Comparison of ENCODE assay signal across 32 cellular contexts in the genomic region with DNA sequence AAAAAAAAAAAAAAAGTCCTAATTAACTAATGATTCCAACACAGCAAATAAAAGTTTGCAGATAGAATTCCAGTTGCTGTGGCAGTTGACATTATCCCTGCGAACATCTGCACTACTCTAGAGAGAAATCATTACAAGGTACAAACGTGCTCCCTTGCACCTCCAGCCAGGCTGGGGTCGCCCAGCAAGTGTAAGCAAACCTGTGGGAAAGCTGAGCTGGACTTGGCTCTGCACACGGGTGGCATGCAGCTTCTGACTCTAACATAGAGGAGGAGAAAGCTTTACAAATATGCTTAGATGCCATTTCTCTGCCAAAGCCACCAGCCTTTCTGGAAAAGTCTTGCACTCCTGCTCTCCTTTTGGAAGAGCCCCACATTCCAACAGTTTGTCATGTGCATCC.
"Had no signal": no experiment of that assay in that cellular context is flagged by ENCODE, and none has a peak within 500 bp of the region (broad histone marks: within the 10 kb centered on the region; RNA-seq: fewer than 3 reads in every experiment).

No MANE protein-coding gene starts in this region.

- FAIRE-seq: TTC549 had no signal

- H3K27ac ChIP-seq: ascending aorta, VCaP had no signal

- H3K9me3 Mint-ChIP-seq: activated B cell treated with CpG ODN at 0.5 μM for 24 hours; activated naive CD4-positive, alpha-beta T cell treated with anti-CD3 and anti-CD28 coated beads, Interleukin-2, amount 50 U/mL, for 24 hours; T-cell had no signal

- H3K9me3 ChIP-seq: ascending aorta had no signal

- H3K27ac Mint-ChIP-seq: activated B cell treated with CpG ODN at 0.5 μM for 24 hours; activated CD4-positive, alpha-beta memory T cell treated with anti-CD3 and anti-CD28 coated beads, Interleukin-2, amount 10 ng/mL, durations not matched to agents 7 days and 5 days; activated CD4-positive, alpha-beta T cell treated with anti-CD3 and anti-CD28 coated beads, Interleukin-2, amount 10 ng/mL, durations not matched to agents 7 days and 5 days; activated CD8-positive, alpha-beta memory T cell treated with anti-CD3 and anti-CD28 coated beads, Interleukin-2, amount 10 ng/mL, durations not matched to agents 7 days and 5 days; activated CD8-positive, alpha-beta T cell treated with anti-CD3 and anti-CD28 coated beads, Interleukin-2, amount 10 ng/mL, durations not matched to agents 7 days and 5 days; activated naive CD4-positive, alpha-beta T cell treated with anti-CD3 and anti-CD28 coated beads, Interleukin-2, amount 10 ng/mL, durations not matched to agents 7 days and 5 days; activated naive CD4-positive, alpha-beta T cell treated with anti-CD3 and anti-CD28 coated beads, Interleukin-2, amount 50 U/mL, for 24 hours; activated naive CD8-positive, alpha-beta T cell; activated naive CD8-positive, alpha-beta T cell treated with anti-CD3 and anti-CD28 coated beads, Interleukin-2, amount 10 ng/mL, durations not matched to agents 7 days and 5 days; activated naive CD8-positive, alpha-beta T cell treated with anti-CD3 and anti-CD28 coated beads, Interleukin-2, amount 50 U/mL, for 24 hours; activated T-cell treated with anti-CD3 and anti-CD28 coated beads, Interleukin-2, amount 50 U/mL, for 24 hours; activated T-helper 2 cell treated with anti-CD3 and anti-CD28 coated beads, Interferon-gamma antibody, Interleukin-2, Interleukin-4, amounts not matched to agents 10 μg/mL and 5 μg/mL and 100 μg/mL, durations not matched to agents 14 hours and 24 hours and 36 hours; brain; T-cell; T-helper 17 cell; T-helper 2 cell treated with Interferon-gamma antibody and Interleukin-4, amounts not matched to agents 5 μg/mL and 100 μg/mL, for 36 hours had no signal

- H3K4me1 ChIP-seq: ascending aorta had no signal

- H3K27me3 ChIP-seq: ascending aorta had no signal

- H3K4me3 ChIP-seq: ascending aorta had no signal

- H3K27me3 Mint-ChIP-seq: activated B cell treated with CpG ODN at 0.5 μM for 24 hours; activated CD4-positive, alpha-beta memory T cell treated with anti-CD3 and anti-CD28 coated beads, Interleukin-2, amount 10 ng/mL, durations not matched to agents 7 days and 5 days; activated CD4-positive, alpha-beta T cell treated with anti-CD3 and anti-CD28 coated beads, Interleukin-2, amount 10 ng/mL, durations not matched to agents 7 days and 5 days; activated CD8-positive, alpha-beta memory T cell treated with anti-CD3 and anti-CD28 coated beads, Interleukin-2, amount 10 ng/mL, durations not matched to agents 7 days and 5 days; activated naive CD4-positive, alpha-beta T cell treated with anti-CD3 and anti-CD28 coated beads, Interleukin-2, amount 50 U/mL, for 24 hours; activated naive CD8-positive, alpha-beta T cell; activated T-cell treated with anti-CD3 and anti-CD28 coated beads, Interleukin-2, amount 50 U/mL, for 24 hours; T-cell; T-helper 17 cell had no signal

- ATAC-seq: activated CD8-positive, alpha-beta memory T cell treated with anti-CD3 and anti-CD28 coated beads, Interleukin-2, amount 10 ng/mL, durations not matched to agents 7 days and 5 days; activated CD8-positive, alpha-beta T cell treated with anti-CD3 and anti-CD28 coated beads, Interleukin-2, amount 10 ng/mL, durations not matched to agents 7 days and 5 days; activated naive CD8-positive, alpha-beta T cell treated with anti-CD3 and anti-CD28 coated beads, Interleukin-2, amount 50 U/mL, for 24 hours; T-cell; T-helper 17 cell had no signal

- DNase-seq: activated B cell treated with CpG ODN at 0.5 μM for 24 hours; activated CD4-positive, alpha-beta memory T cell treated with anti-CD3 and anti-CD28 coated beads, Interleukin-2, amount 10 ng/mL, durations not matched to agents 7 days and 5 days; activated CD4-positive, alpha-beta T cell treated with anti-CD3 and anti-CD28 coated beads for 48 hours; activated CD4-positive, alpha-beta T cell treated with anti-CD3 and anti-CD28 coated beads, Interleukin-2, amount 10 ng/mL, durations not matched to agents 7 days and 5 days; activated CD4-positive, alpha-beta T cell treated with anti-CD3 and anti-CD28 coated beads, Interleukin-2, amount 50 U/mL, for 48 hours; activated CD4-positive, CD25-positive, alpha-beta regulatory T cell treated with anti-CD3 and anti-CD28 coated beads, Interleukin-2, amount 50 U/mL, for 72 hours; activated CD8-positive, alpha-beta memory T cell treated with anti-CD3 and anti-CD28 coated beads for 24 hours; activated CD8-positive, alpha-beta memory T cell treated with anti-CD3 and anti-CD28 coated beads, Interleukin-2, amount 10 ng/mL, durations not matched to agents 7 days and 5 days; activated CD8-positive, alpha-beta memory T cell treated with anti-CD3 and anti-CD28 coated beads, Interleukin-2, amount 50 U/mL, for 48 hours; activated CD8-positive, alpha-beta T cell treated with anti-CD3 and anti-CD28 coated beads, Interleukin-2, amount 10 ng/mL, durations not matched to agents 7 days and 5 days; activated effector memory CD4-positive, alpha-beta T cell treated with Interleukin-2 at 50 U/mL for 16 hours; activated gamma-delta T cell; activated naive CD4-positive, alpha-beta T cell treated with anti-CD3 and anti-CD28 coated beads, Interleukin-2, amount 10 ng/mL, durations not matched to agents 7 days and 5 days; activated naive CD4-positive, alpha-beta T cell treated with Interleukin-2 at 50 U/mL for 16 hours; activated naive CD8-positive, alpha-beta T cell treated with anti-CD3 and anti-CD28 coated beads, Interleukin-2, amount 10 ng/mL, durations not matched to agents 7 days and 5 days; activated naive CD8-positive, alpha-beta T cell treated with anti-CD3 and anti-CD28 coated beads, Interleukin-2, amount 50 U/mL, for 24 hours; activated T-cell treated with anti-CD3 and anti-CD28 coated beads, Interleukin-2, amount 50 U/mL, for 24 hours; activated T-cell treated with anti-CD3 and anti-CD28 coated beads, Interleukin-2, amount 50 U/mL, for 48 hours; amygdala; anterior cingulate cortex; central memory CD4-positive, alpha-beta T cell; T-cell; T-helper 17 cell; T-helper 9 cell had no signal

- H3K4me3 Mint-ChIP-seq: activated B cell treated with CpG ODN at 0.5 μM for 24 hours; activated CD4-positive, alpha-beta memory T cell treated with anti-CD3 and anti-CD28 coated beads, Interleukin-2, amount 10 ng/mL, durations not matched to agents 7 days and 5 days; activated CD4-positive, alpha-beta T cell treated with anti-CD3 and anti-CD28 coated beads, Interleukin-2, amount 10 ng/mL, durations not matched to agents 7 days and 5 days; activated CD8-positive, alpha-beta memory T cell treated with anti-CD3 and anti-CD28 coated beads, Interleukin-2, amount 10 ng/mL, durations not matched to agents 7 days and 5 days; activated CD8-positive, alpha-beta T cell treated with anti-CD3 and anti-CD28 coated beads, Interleukin-2, amount 10 ng/mL, durations not matched to agents 7 days and 5 days; activated naive CD4-positive, alpha-beta T cell treated with anti-CD3 and anti-CD28 coated beads, Interleukin-2, amount 10 ng/mL, durations not matched to agents 7 days and 5 days; activated naive CD4-positive, alpha-beta T cell treated with anti-CD3 and anti-CD28 coated beads, Interleukin-2, amount 50 U/mL, for 24 hours; activated naive CD8-positive, alpha-beta T cell; activated naive CD8-positive, alpha-beta T cell treated with anti-CD3 and anti-CD28 coated beads, Interleukin-2, amount 10 ng/mL, durations not matched to agents 7 days and 5 days; activated naive CD8-positive, alpha-beta T cell treated with anti-CD3 and anti-CD28 coated beads, Interleukin-2, amount 50 U/mL, for 24 hours; activated T-cell treated with anti-CD3 and anti-CD28 coated beads, Interleukin-2, amount 50 U/mL, for 24 hours; brain; T-cell; T-helper 17 cell; T-helper 2 cell treated with Interferon-gamma antibody and Interleukin-4, amounts not matched to agents 5 μg/mL and 100 μg/mL, for 36 hours had no signal
